Comparison of ENCODE assay signal across 18 cellular contexts in the genomic region with DNA sequence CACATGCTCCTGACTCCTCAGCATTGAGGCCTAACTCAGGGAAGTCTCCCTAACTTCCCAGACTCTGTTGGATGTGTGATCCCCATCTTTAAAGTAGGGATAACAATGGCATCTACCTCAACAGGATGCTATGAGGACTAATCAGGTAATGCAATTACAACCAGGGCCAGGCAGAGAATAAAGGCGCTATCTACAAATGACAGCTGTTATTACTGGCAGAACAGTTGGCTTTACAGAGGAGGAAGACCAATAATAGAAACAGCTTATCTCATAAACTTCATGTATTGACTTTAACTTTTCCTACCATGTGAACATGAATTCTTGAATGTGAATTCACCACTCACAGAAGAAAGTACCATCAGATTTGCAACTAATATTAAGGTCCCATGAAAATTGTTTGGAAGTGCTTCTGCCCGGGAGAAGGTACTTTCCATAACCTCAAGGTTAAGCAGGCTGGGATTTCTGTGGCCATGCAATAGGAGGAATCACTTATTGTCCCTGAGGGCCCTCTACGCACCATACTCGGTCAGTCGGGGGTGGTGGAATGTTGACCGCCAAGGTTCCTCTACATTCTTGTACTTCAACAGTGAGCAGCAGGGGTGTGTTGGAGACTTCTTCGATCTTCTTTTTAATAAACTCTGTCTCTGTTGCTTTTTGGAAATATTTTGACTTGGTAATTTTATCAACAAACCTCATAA. TPM values are rescaled to one million over a fixed set of nuclear protein-coding genes. Genes with fewer than 3 reads are reported as not detected.
DNase-seq lines count a peak whose midpoint lies in the region; ATAC-seq and TF ChIP-seq lines count a peak whose summit lies in the region.
"Had no signal": no experiment of that assay in that cellular context is flagged by ENCODE, and none has a peak within 500 bp of the region (broad histone marks: within the 10 kb centered on the region; RNA-seq: fewer than 3 reads in every experiment).

No MANE protein-coding gene starts in this region.

- H4K12ac ChIP-seq in trophoblast cell (ENCODE audit: low read depth, low read length) = no peak overlapping the region

- H3K18ac ChIP-seq in trophoblast cell (ENCODE audit: low read length) = no peak overlapping the region

- no peak overlapping the region for H2AK5ac ChIP-seq in trophoblast cell (ENCODE audit: low read length)

- H3K27ac ChIP-seq in BLaER1 (no peak overlapping the region), VCaP (peak overlapping the region; percentile 98), heart right ventricle (peak overlapping the region; percentile 77 to 96 (median 92)), trophoblast cell (ENCODE audit: low read depth, low read length) (no peak overlapping the region)
- H3K27ac ChIP-seq: SK-N-MC had no signal

- H3K4me3 ChIP-seq in BLaER1 (no peak overlapping the region), heart right ventricle (no peak overlapping the region), trophoblast cell (ENCODE audit: low read depth, low read length) (no peak overlapping the region)
- H3K4me3 ChIP-seq: SK-N-MC had no signal

- no peak overlapping the region for H2BK120ac ChIP-seq in trophoblast cell (ENCODE audit: insufficient read depth, low read length, poor library complexity)

- DNase-seq in heart right ventricle (peak in 1 of 2 donors; percentile 43), trophoblast cell (peak; percentile 79 to 85), OCI-M2 (lab: John Stamatoyannopoulos, UW; ENCODE audit: unreplicated experiment) (no peak), NCI-H1930 (lab: John Stamatoyannopoulos, UW) (no peak)
- DNase-seq: ACHN; activated CD4-positive, alpha-beta T cell treated with anti-CD3 and anti-CD28 coated beads for 4 hours; activated effector memory CD4-positive, alpha-beta T cell treated with anti-CD3 and anti-CD28 coated beads, Interleukin-2, amount 50 U/mL, for 16 hours; caudate nucleus; effector memory CD8-positive, alpha-beta T cell; H9; mesenchymal stem cell; naive thymus-derived CD8-positive, alpha-beta T cell; stimulated activated CD4-positive, alpha-beta T cell treated with anti-CD3 and anti-CD28 coated beads, Interleukin-4, amount 100 ng/mL, for 4 hours had no signal

- H3K23ac ChIP-seq in trophoblast cell (ENCODE audit: low read length) = no peak overlapping the region

- no peaks in the 10 kb centered on the region for H3K79me2 ChIP-seq in trophoblast cell (ENCODE audit: control insufficient read depth, insufficient read depth, low read length, poor library complexity)

- 33 to 36% methylated on average over 7 of the region's 7 CpGs for WGBS in heart right ventricle, 2 donors
- no CpG with 5 or more reads among the region's 7 CpGs for WGBS in trophoblast cell (ENCODE audit: extremely low coverage, insufficient coverage, insufficient read length)

- H3K36me3 ChIP-seq in BLaER1 (peaks cover 49% of the 10 kb centered on the region), heart right ventricle (peaks cover 0 to 52% (median 9%) of the 10 kb centered on the region in 9 donors), trophoblast cell (ENCODE audit: control insufficient read depth in 1 of 2, insufficient read depth in 2 of 2, low read length in 2 of 2) (peaks cover 31 to 54% of the 10 kb centered on the region in 2 experiments)

- H3K14ac ChIP-seq in trophoblast cell (ENCODE audit: low read length) = no peak overlapping the region

- no peak overlapping the region for H4K8ac ChIP-seq in trophoblast cell (ENCODE audit: low read depth, low read length)

- 0 out of 2 replicates have a peak overlapping the region, but pooled peaks have one; percentile 10 for H3K4me2 ChIP-seq in BLaER1
- H3K4me2 ChIP-seq in trophoblast cell (ENCODE audit: low read length) = no peak overlapping the region

- H3K9ac ChIP-seq in BLaER1 = no peak overlapping the region
- no peak overlapping the region for H3K9ac ChIP-seq in trophoblast cell (ENCODE audit: low read length)

- no peak overlapping the region for H4K91ac ChIP-seq in trophoblast cell (ENCODE audit: low read depth, low read length)

- H3K4me1 ChIP-seq in BLaER1 = peaks cover 41% of the 10 kb centered on the region
- H3K4me1 ChIP-seq in heart right ventricle = peaks cover 44 to 94% (median 82%) of the 10 kb centered on the region in 9 donors
- H3K4me1 ChIP-seq in trophoblast cell (ENCODE audit: control insufficient read depth in 1 of 2, insufficient read depth in 2 of 2, low read length in 2 of 2) = peaks cover 8% of the 10 kb centered on the region in 2 experiments

- no peaks in the 10 kb centered on the region for H3K27me3 ChIP-seq in BLaER1
- no peaks in the 10 kb centered on the region for H3K27me3 ChIP-seq in heart right ventricle
- H3K27me3 ChIP-seq in trophoblast cell (ENCODE audit: insufficient read depth, low read length) = no peaks in the 10 kb centered on the region

- H3K9me3 ChIP-seq in BLaER1 (no peaks in the 10 kb centered on the region), heart right ventricle (no peaks in the 10 kb centered on the region), trophoblast cell (ENCODE audit: insufficient read depth, low read depth, low read length) (no peaks in the 10 kb centered on the region)

- H2AFZ ChIP-seq in trophoblast cell (ENCODE audit: insufficient read depth, low read length, poor library complexity) = no peak overlapping the region

- H3K4ac ChIP-seq in trophoblast cell (ENCODE audit: low read depth, low read length) = no peak overlapping the region

- H2BK5ac ChIP-seq in trophoblast cell (ENCODE audit: low read depth, low read length, poor library complexity) = no peak overlapping the region

- no peak overlapping the region for H2BK12ac ChIP-seq in trophoblast cell (ENCODE audit: low read length)

- intact Hi-C loops in heart right ventricle (cut with DNase I) = loop anchor here in 6 of 10 donors (5.0 to 10.0 kb wide), 5 partner anchors 62 to 130 kb away; partner anchors contain the start of gene TEX2 (in 3 of the 6)

- TF ChIP-seq CTCF in VCaP (conservative IDR thresholded peaks at IDR 0.05) (no peak), heart right ventricle (IDR thresholded peaks at IDR 0.05) (peak in 1 of 9 donors; percentile 7)

- ATAC-seq in heart right ventricle = peak in 7 of 8 donors; percentile 16 to 54 (median 43)
- no peak for ATAC-seq in GM21619 (IDR thresholded peaks at IDR 0.05; ENCODE audit: unreplicated experiment)
- ATAC-seq in GM18517 (IDR thresholded peaks at IDR 0.05; ENCODE audit: unreplicated experiment) = no peak
- ATAC-seq: effector memory CD8-positive, alpha-beta T cell; naive thymus-derived CD8-positive, alpha-beta T cell had no signal

- H3K79me1 ChIP-seq in trophoblast cell (ENCODE audit: low read length) = peaks cover 2% of the 10 kb centered on the region

- H4K20me1 ChIP-seq in BLaER1 = no peaks in the 10 kb centered on the region

RNA-seq across cellular contexts. Expression of gene ERN1, which starts 22.6 kb away (rescaled TPM):
- 10 to 100 TPM in 3 of 10 donors, 1 to 10 TPM in 7; 5.0 to 16.6 (median 7.6) TPM for total RNA-seq in heart right ventricle
- polyA plus RNA-seq in heart right ventricle = 1 to 10 TPM; 2.2 to 2.9 TPM
- polyA plus RNA-seq in trophoblast cell (2013) = 16.3 and 17.4 TPM in 2 replicates

Comparison
In these comparisons a context has a peak if more than half of its experiments do, and no peak if none do; other contexts are left out.
1. H3K27ac ChIP-seq: peak in VCaP (single experiment) and heart right ventricle (10 of 10); none in BLaER1 (single experiment) and trophoblast cell (single experiment).
2. ATAC-seq: peak in heart right ventricle (7 of 8); none in GM21619 (single experiment) and GM18517 (single experiment).
3. DNase-seq: peak in trophoblast cell (2 of 2); none in OCI-M2 (single experiment) and NCI-H1930 (0 of 2).